11 cellular contexts compared by ENCODE assay signal in genomic region chr2:196914867-196915465, GRCh38. TPM values are rescaled to one million over a fixed set of nuclear protein-coding genes. Genes with fewer than 3 reads are reported as not detected.
DNase-seq lines count a peak whose midpoint lies in the region; ATAC-seq and TF ChIP-seq lines count a peak whose summit lies in the region.
"Had no signal": no experiment of that assay in that cellular context is flagged by ENCODE, and none has a peak within 500 bp of the region (broad histone marks: within the 10 kb centered on the region; RNA-seq: fewer than 3 reads in every experiment).

No MANE protein-coding gene starts in this region.

- TF ChIP-seq CTCF in esophagus squamous epithelium (IDR thresholded peaks at IDR 0.05) (no peak), A673 (conservative IDR thresholded peaks at IDR 0.05; ENCODE audit: low read depth, low read length) (no peak)

- POLR2A ChIA-PET in activated naive CD8-positive, alpha-beta T cell treated with anti-CD3 and anti-CD28 coated beads, Interleukin-2, amount 10 ng/mL, durations not matched to agents 7 days and 5 days (lab: Charles Lee), result interaction anchor here (1.2 to 3.1 kb wide), 4 partner anchors 11 to 116 kb away, joined by 6 to 75 read pairs (median 8); partner anchors contain the start of genes GTF3C3 and PGAP1
- POLR2A ChIA-PET in A673 (lab: Charles Lee; ENCODE audit: low non-redundant PET), result no interaction called here

- H3K9me3 ChIP-seq in esophagus squamous epithelium (no peaks in the 10 kb centered on the region), A673 (ENCODE audit: low read depth, low read length, poor library complexity, severe bottlenecking) (peaks cover 4% of the 10 kb centered on the region)

- no peak overlapping the region for H3K27ac ChIP-seq in esophagus squamous epithelium
- H3K27ac ChIP-seq in A673 (ENCODE audit: low read depth, low read length, poor library complexity, severe bottlenecking), result no peak overlapping the region

- CTCF ChIA-PET in A673 (lab: Charles Lee), result no interaction called here

- peak overlapping the region; percentile 94 for H3K27ac Mint-ChIP-seq in activated naive CD8-positive, alpha-beta T cell treated with anti-CD3 and anti-CD28 coated beads, Interleukin-2, amount 10 ng/mL, durations not matched to agents 7 days and 5 days

- no peak for TF ChIP-seq POLR2A in esophagus squamous epithelium (IDR thresholded peaks at IDR 0.05)

- peaks cover 5% of the 10 kb centered on the region for H3K9me3 Mint-ChIP-seq in activated naive CD8-positive, alpha-beta T cell treated with anti-CD3 and anti-CD28 coated beads, Interleukin-2, amount 10 ng/mL, durations not matched to agents 7 days and 5 days

- H3K4me3 ChIP-seq in esophagus squamous epithelium (no peak overlapping the region), A673 (ENCODE audit: low read depth, low read length, poor library complexity, severe bottlenecking) (no peak overlapping the region)
- H3K4me3 ChIP-seq: K562 had no signal

- peak overlapping the region; percentile 76 for H3K4me3 Mint-ChIP-seq in activated naive CD8-positive, alpha-beta T cell treated with anti-CD3 and anti-CD28 coated beads, Interleukin-2, amount 10 ng/mL, durations not matched to agents 7 days and 5 days

- H3K36me3 ChIP-seq in esophagus squamous epithelium (peaks cover 0 to 72% (median 0%) of the 10 kb centered on the region in 3 donors), A673 (ENCODE audit: insufficient read depth, low read length, poor library complexity, severe bottlenecking) (peaks cover 76% of the 10 kb centered on the region)

- H3K36me3 Mint-ChIP-seq in activated naive CD8-positive, alpha-beta T cell treated with anti-CD3 and anti-CD28 coated beads, Interleukin-2, amount 10 ng/mL, durations not matched to agents 7 days and 5 days, result peaks cover 66% of the 10 kb centered on the region

- BruUV-seq in A673 (replicated peaks; lab: Mats Ljungman, UMichigan), result no TSS peak

- no peaks in the 10 kb centered on the region for H3K27me3 Mint-ChIP-seq in activated naive CD8-positive, alpha-beta T cell treated with anti-CD3 and anti-CD28 coated beads, Interleukin-2, amount 10 ng/mL, durations not matched to agents 7 days and 5 days

- DNase-seq in activated naive CD8-positive, alpha-beta T cell treated with anti-CD3 and anti-CD28 coated beads, Interleukin-2, amount 10 ng/mL, durations not matched to agents 7 days and 5 days, result no peak
- DNase-seq in esophagus squamous epithelium (lab: John Stamatoyannopoulos, UW) (no peak), superior temporal gyrus (ENCODE audit: extremely low spot score) (no peak), NCI-H146 (lab: John Stamatoyannopoulos, UW) (no peak), A673 (ENCODE audit: low spot score) (no peak)
- DNase-seq: glutamatergic neuron, SK-N-SH had no signal

- H3K4me1 ChIP-seq in esophagus squamous epithelium (no peaks in the 10 kb centered on the region), A673 (ENCODE audit: insufficient read depth, low read length, poor library complexity, severe bottlenecking) (no peaks in the 10 kb centered on the region)

- H3K27me3 ChIP-seq in esophagus squamous epithelium (no peaks in the 10 kb centered on the region), A673 (replicated peaks; ENCODE audit: insufficient read depth, low read depth, low read length, poor library complexity) (no peaks in the 10 kb centered on the region)

- ATAC-seq in GM18508 (IDR thresholded peaks at IDR 0.05; ENCODE audit: insufficient read depth, unreplicated experiment), result peak; percentile 77
- peak; percentile 94 for ATAC-seq in GM21526 (IDR thresholded peaks at IDR 0.05; ENCODE audit: low FRiP score, unreplicated experiment)
- peak; percentile 76 for ATAC-seq in HG03442 (IDR thresholded peaks at IDR 0.05; ENCODE audit: unreplicated experiment)
- peak; percentile 98 for ATAC-seq in activated naive CD8-positive, alpha-beta T cell treated with anti-CD3 and anti-CD28 coated beads, Interleukin-2, amount 10 ng/mL, durations not matched to agents 7 days and 5 days (ENCODE audit: low read depth)
- ATAC-seq: K562 had no signal

- peaks cover 40% of the 10 kb centered on the region for H3K4me1 Mint-ChIP-seq in activated naive CD8-positive, alpha-beta T cell treated with anti-CD3 and anti-CD28 coated beads, Interleukin-2, amount 10 ng/mL, durations not matched to agents 7 days and 5 days

- WGBS in esophagus squamous epithelium, 2 donors, result 79 to 84% methylated on average over 4 of the region's 4 CpGs

- intact Hi-C loops in esophagus squamous epithelium (cut with DNase I) (no loop called here), A673 (cut with micrococcal nuclease; ENCODE audit: unreplicated experiment) (no loop called here)

RNA-seq across cellular contexts. Expression of gene PGAP1, which starts 11.5 kb away (rescaled TPM):
- 10 to 100 TPM; 40.8 to 44.9 TPM for total RNA-seq in activated naive CD8-positive, alpha-beta T cell treated with anti-CD3 and anti-CD28 coated beads, Interleukin-2, amount 10 ng/mL, durations not matched to agents 7 days and 5 days
- total RNA-seq in esophagus squamous epithelium (10 to 100 TPM in 1 of 4 donors, 1 to 10 TPM in 3; 6.5 to 15.6 (median 9.2) TPM), A673 (2021) (40.4 and 46.8 TPM in 2 replicates)
